Comparison of ENCODE assay signal across 2 cellular contexts in the genomic region with DNA sequence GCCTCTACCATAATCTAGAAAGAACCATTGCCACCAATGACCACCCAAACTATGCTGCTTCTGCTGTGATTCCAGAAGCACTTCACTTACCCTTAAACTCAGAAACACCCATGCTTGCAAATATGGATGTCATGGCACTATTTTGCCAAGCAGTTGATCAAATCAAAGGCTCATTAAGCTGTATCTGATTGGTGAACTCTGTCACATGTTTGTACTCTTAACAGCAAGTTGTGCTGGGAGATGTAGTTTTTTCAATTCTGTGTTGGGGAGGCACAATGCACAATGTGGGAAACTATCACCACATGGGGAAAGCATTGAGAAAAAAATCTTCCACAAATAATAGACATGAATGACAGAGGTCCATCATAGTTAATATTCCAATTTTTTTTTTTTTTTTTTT.
TF ChIP-seq lines count a peak whose summit lies in the region.

No MANE protein-coding gene starts in this region.

TF ChIP-seq in IMR-90, 13 proteins besides CTCF, POLR2A, EP300 and RAD21:
- TF ChIP-seq, protein P1, sequence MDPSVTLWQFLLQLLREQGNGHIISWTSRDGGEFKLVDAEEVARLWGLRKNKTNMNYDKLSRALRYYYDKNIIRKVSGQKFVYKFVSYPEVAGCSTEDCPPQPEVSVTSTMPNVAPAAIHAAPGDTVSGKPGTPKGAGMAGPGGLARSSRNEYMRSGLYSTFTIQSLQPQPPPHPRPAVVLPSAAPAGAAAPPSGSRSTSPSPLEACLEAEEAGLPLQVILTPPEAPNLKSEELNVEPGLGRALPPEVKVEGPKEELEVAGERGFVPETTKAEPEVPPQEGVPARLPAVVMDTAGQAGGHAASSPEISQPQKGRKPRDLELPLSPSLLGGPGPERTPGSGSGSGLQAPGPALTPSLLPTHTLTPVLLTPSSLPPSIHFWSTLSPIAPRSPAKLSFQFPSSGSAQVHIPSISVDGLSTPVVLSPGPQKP (IDR thresholded peaks at IDR 0.05; ENCODE audit: borderline replicate concordance, low read depth, low read length), result no peak
- TF ChIP-seq CHD1 (IDR thresholded peaks at IDR 0.05; ENCODE audit: low read depth, low read length) (no peak), NFE2L2 (IDR thresholded peaks at IDR 0.05; ENCODE audit: low read depth, low read length) (no peak), FOS (IDR thresholded peaks at IDR 0.05; ENCODE audit: low read depth, low read length) (no peak), MAFK (IDR thresholded peaks at IDR 0.05; ENCODE audit: low read depth, low read length) (no peak), RFX5 (IDR thresholded peaks at IDR 0.05; ENCODE audit: low read depth, low read length) (no peak), MAZ (IDR thresholded peaks at IDR 0.05; ENCODE audit: borderline replicate concordance, low read depth, low read length) (no peak)

TF ChIP-seq in H1, 55 proteins besides CTCF, POLR2A, EP300 and RAD21:
- TF ChIP-seq YY1 (IDR thresholded peaks at IDR 0.05; ENCODE audit: low read depth, low read length) (no peak), SP2 (IDR thresholded peaks at IDR 0.05; ENCODE audit: low read length) (no peak), CEBPB (IDR thresholded peaks at IDR 0.05; ENCODE audit: low read depth, low read length) (no peak), HDAC6 (IDR thresholded peaks at IDR 0.05; ENCODE audit: low read depth, low read length) (no peak), SIX5 (IDR thresholded peaks at IDR 0.05; ENCODE audit: low read depth, low read length) (peak; percentile 49), SP1 (IDR thresholded peaks at IDR 0.05; ENCODE audit: low read depth, low read length) (no peak)
- TF ChIP-seq, protein P2, sequence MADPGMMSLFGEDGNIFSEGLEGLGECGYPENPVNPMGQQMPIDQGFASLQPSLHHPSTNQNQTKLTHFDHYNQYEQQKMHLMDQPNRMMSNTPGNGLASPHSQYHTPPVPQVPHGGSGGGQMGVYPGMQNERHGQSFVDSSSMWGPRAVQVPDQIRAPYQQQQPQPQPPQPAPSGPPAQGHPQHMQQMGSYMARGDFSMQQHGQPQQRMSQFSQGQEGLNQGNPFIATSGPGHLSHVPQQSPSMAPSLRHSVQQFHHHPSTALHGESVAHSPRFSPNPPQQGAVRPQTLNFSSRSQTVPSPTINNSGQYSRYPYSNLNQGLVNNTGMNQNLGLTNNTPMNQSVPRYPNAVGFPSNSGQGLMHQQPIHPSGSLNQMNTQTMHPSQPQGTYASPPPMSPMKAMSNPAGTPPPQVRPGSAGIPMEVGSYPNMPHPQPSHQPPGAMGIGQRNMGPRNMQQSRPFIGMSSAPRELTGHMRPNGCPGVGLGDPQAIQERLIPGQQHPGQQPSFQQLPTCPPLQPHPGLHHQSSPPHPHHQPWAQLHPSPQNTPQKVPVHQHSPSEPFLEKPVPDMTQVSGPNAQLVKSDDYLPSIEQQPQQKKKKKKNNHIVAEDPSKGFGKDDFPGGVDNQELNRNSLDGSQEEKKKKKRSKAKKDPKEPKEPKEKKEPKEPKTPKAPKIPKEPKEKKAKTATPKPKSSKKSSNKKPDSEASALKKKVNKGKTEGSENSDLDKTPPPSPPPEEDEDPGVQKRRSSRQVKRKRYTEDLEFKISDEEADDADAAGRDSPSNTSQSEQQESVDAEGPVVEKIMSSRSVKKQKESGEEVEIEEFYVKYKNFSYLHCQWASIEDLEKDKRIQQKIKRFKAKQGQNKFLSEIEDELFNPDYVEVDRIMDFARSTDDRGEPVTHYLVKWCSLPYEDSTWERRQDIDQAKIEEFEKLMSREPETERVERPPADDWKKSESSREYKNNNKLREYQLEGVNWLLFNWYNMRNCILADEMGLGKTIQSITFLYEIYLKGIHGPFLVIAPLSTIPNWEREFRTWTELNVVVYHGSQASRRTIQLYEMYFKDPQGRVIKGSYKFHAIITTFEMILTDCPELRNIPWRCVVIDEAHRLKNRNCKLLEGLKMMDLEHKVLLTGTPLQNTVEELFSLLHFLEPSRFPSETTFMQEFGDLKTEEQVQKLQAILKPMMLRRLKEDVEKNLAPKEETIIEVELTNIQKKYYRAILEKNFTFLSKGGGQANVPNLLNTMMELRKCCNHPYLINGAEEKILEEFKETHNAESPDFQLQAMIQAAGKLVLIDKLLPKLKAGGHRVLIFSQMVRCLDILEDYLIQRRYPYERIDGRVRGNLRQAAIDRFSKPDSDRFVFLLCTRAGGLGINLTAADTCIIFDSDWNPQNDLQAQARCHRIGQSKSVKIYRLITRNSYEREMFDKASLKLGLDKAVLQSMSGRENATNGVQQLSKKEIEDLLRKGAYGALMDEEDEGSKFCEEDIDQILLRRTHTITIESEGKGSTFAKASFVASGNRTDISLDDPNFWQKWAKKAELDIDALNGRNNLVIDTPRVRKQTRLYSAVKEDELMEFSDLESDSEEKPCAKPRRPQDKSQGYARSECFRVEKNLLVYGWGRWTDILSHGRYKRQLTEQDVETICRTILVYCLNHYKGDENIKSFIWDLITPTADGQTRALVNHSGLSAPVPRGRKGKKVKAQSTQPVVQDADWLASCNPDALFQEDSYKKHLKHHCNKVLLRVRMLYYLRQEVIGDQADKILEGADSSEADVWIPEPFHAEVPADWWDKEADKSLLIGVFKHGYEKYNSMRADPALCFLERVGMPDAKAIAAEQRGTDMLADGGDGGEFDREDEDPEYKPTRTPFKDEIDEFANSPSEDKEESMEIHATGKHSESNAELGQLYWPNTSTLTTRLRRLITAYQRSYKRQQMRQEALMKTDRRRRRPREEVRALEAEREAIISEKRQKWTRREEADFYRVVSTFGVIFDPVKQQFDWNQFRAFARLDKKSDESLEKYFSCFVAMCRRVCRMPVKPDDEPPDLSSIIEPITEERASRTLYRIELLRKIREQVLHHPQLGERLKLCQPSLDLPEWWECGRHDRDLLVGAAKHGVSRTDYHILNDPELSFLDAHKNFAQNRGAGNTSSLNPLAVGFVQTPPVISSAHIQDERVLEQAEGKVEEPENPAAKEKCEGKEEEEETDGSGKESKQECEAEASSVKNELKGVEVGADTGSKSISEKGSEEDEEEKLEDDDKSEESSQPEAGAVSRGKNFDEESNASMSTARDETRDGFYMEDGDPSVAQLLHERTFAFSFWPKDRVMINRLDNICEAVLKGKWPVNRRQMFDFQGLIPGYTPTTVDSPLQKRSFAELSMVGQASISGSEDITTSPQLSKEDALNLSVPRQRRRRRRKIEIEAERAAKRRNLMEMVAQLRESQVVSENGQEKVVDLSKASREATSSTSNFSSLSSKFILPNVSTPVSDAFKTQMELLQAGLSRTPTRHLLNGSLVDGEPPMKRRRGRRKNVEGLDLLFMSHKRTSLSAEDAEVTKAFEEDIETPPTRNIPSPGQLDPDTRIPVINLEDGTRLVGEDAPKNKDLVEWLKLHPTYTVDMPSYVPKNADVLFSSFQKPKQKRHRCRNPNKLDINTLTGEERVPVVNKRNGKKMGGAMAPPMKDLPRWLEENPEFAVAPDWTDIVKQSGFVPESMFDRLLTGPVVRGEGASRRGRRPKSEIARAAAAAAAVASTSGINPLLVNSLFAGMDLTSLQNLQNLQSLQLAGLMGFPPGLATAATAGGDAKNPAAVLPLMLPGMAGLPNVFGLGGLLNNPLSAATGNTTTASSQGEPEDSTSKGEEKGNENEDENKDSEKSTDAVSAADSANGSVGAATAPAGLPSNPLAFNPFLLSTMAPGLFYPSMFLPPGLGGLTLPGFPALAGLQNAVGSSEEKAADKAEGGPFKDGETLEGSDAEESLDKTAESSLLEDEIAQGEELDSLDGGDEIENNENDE (IDR thresholded peaks at IDR 0.05; ENCODE audit: insufficient replicate concordance, low read length), result no peak
